In genomic region chr5:6705088-6705487, GRCh38 we compare ENCODE assay signal across 1 cellular context.
TF ChIP-seq lines count a peak whose summit lies in the region.

No MANE protein-coding gene starts in this region.

TF ChIP-seq in HCT116, 20 proteins besides CTCF, POLR2A, EP300 and RAD21 (continued from another document):
- no peak for TF ChIP-seq MAX (IDR thresholded peaks at IDR 0.05)
